In genomic region chr17:29412780-29413565, GRCh38 we compare ENCODE assay signal across 11 cellular contexts. TPM values are rescaled to one million over a fixed set of nuclear protein-coding genes. Genes with fewer than 3 reads are reported as not detected.
DNase-seq lines count a peak whose midpoint lies in the region; ATAC-seq and TF ChIP-seq lines count a peak whose summit lies in the region.
"Had no signal": no experiment of that assay in that cellular context is flagged by ENCODE, and none has a peak within 500 bp of the region (broad histone marks: within the 10 kb centered on the region; RNA-seq: fewer than 3 reads in every experiment).

No MANE protein-coding gene starts in this region.

- ATAC-seq in Right ventricle myocardium superior (ENCODE audit: poor library complexity), result no peak
- no peak for ATAC-seq in HG02840 (IDR thresholded peaks at IDR 0.05; ENCODE audit: low FRiP score, unreplicated experiment)

- H3K4me3 ChIP-seq in left ventricle myocardium inferior, result no peak overlapping the region
- no peak overlapping the region for H3K4me3 ChIP-seq in SJSA1
- H3K4me3 ChIP-seq in Peyer's patch, result no peak overlapping the region
- H3K4me3 ChIP-seq: thoracic aorta had no signal

- intact Hi-C loops in left ventricle myocardium inferior (cut with micrococcal nuclease) (no loop called here), Right ventricle myocardium superior (cut with DNase I) (no loop called here)

- H3K36me3 ChIP-seq in left ventricle myocardium inferior (peaks cover 5% of the 10 kb centered on the region), SJSA1 (no peaks in the 10 kb centered on the region), Peyer's patch (peaks cover 0 to 5% (median 0%) of the 10 kb centered on the region in 3 donors)
- H3K36me3 ChIP-seq: thoracic aorta had no signal

- TF ChIP-seq POLR2A in Peyer's patch (IDR thresholded peaks at IDR 0.05), result no peak

- peak overlapping the region; percentile 21 for H3K27ac ChIP-seq in left ventricle myocardium inferior (replicated peaks)
- H3K27ac ChIP-seq in SJSA1, result peak overlapping the region; percentile 56
- H3K27ac ChIP-seq in caudate nucleus (ENCODE audit: low read depth, low read length), result no peak overlapping the region
- H3K27ac ChIP-seq in Peyer's patch, result no peak overlapping the region
- H3K27ac ChIP-seq: thoracic aorta had no signal

- H3K9me3 ChIP-seq in left ventricle myocardium inferior (replicated peaks) (no peaks in the 10 kb centered on the region), SJSA1 (replicated peaks) (no peaks in the 10 kb centered on the region), Peyer's patch (no peaks in the 10 kb centered on the region)
- H3K9me3 ChIP-seq: thoracic aorta had no signal

- TF ChIP-seq CTCF in left ventricle myocardium inferior (IDR thresholded peaks at IDR 0.05; ENCODE audit: borderline replicate concordance), result no peak
- no peak for TF ChIP-seq CTCF in Peyer's patch (IDR thresholded peaks at IDR 0.05)

- no peaks in the 10 kb centered on the region for H3K27me3 ChIP-seq in left ventricle myocardium inferior (ENCODE audit: low read depth)
- H3K27me3 ChIP-seq in SJSA1 (replicated peaks), result no peaks in the 10 kb centered on the region
- no peaks in the 10 kb centered on the region for H3K27me3 ChIP-seq in Peyer's patch

- H3K4me1 ChIP-seq in left ventricle myocardium inferior (peaks cover 34% of the 10 kb centered on the region), SJSA1 (replicated peaks) (peaks cover 30% of the 10 kb centered on the region), Peyer's patch (no peaks in the 10 kb centered on the region)

- DNase-seq in left ventricle myocardium inferior (no peak), Right ventricle myocardium superior (no peak), SJSA1 (ENCODE audit: low read depth in 1 of 2, low spot score in 2 of 2) (peak in 1 of 2 experiments; percentile 71), fibroblast of peridontal ligament (ENCODE audit: extremely low read depth) (peak; percentile 77), stromal cell of bone marrow (ENCODE audit: low read depth) (peak; percentile 41), caudate nucleus (lab: John Stamatoyannopoulos, UW) (no peak), Peyer's patch (no peak)
- DNase-seq: activated naive CD4-positive, alpha-beta T cell; NCI-H1048 had no signal

RNA-seq across cellular contexts. Expression of gene TAOK1, which starts 22.8 kb away (rescaled TPM):
- 50.7 TPM for total RNA-seq in left ventricle myocardium inferior
- 48.6 TPM for total RNA-seq in Right ventricle myocardium superior
- 25.2 and 38.4 TPM in 2 replicates for total RNA-seq in SJSA1 (2014; rRNA removed; shearing (Covaris generic))
- total RNA-seq in Peyer's patch, result 100 to 1,000 TPM in 1 of 4 donors, 10 to 100 TPM in 3; 28.7 to 104 (median 42.8) TPM

Comparison
In these comparisons a context has a peak if more than half of its experiments do, and no peak if none do; other contexts are left out.
1. DNase-seq: peak in fibroblast of peridontal ligament (single experiment) and stromal cell of bone marrow (single experiment); none in left ventricle myocardium inferior (single experiment), Right ventricle myocardium superior (single experiment), caudate nucleus (0 of 61) and Peyer's patch (0 of 3).
2. H3K27ac ChIP-seq: peak in left ventricle myocardium inferior (single experiment) and SJSA1 (single experiment); none in caudate nucleus (single experiment) and Peyer's patch (0 of 4).